9 cellular contexts compared by ENCODE assay signal in genomic region chr10:6416892-6417512, GRCh38.
A peak's percentile ranks its signal among the peaks of the same experiment; 100 is the strongest.
DNase-seq lines count a peak whose midpoint lies in the region; ATAC-seq, FAIRE-seq and TF ChIP-seq lines count a peak whose summit lies in the region.
"Had no signal": no experiment of that assay in that cellular context is flagged by ENCODE, and none has a peak within 500 bp of the region (broad histone marks: within the 10 kb centered on the region; RNA-seq: fewer than 3 reads in every experiment).

No MANE protein-coding gene starts in this region.

- peak; percentile 62 for ATAC-seq in mucosa of descending colon
- ATAC-seq in HG03097 (IDR thresholded peaks at IDR 0.05; ENCODE audit: low FRiP score, unreplicated experiment) = no peak
- ATAC-seq in HG02970 (IDR thresholded peaks at IDR 0.05; ENCODE audit: low FRiP score, unreplicated experiment) = no peak

- H3K36me3 ChIP-seq in HEK293 (ENCODE audit: control insufficient read depth in 2 of 2, insufficient read depth in 1 of 2, low read length in 2 of 2) (no peaks in the 10 kb centered on the region), mucosa of descending colon (ENCODE audit: low read depth) (no peaks in the 10 kb centered on the region)
- H3K36me3 ChIP-seq: SJCRH30 had no signal

- no peak overlapping the region for H3K27ac ChIP-seq in HEK293 (ENCODE audit: extremely low read depth, low read depth, low read length)
- H3K27ac ChIP-seq: SJCRH30 had no signal

- H3K4me1 Mint-ChIP-seq in activated naive CD4-positive, alpha-beta T cell treated with anti-CD3 and anti-CD28 coated beads, Interleukin-2, amount 10 ng/mL, durations not matched to agents 7 days and 5 days = peaks cover 7% of the 10 kb centered on the region

- H3K36me3 Mint-ChIP-seq in activated naive CD4-positive, alpha-beta T cell treated with anti-CD3 and anti-CD28 coated beads, Interleukin-2, amount 10 ng/mL, durations not matched to agents 7 days and 5 days = peaks cover 1% of the 10 kb centered on the region

- H3K4me1 ChIP-seq in HEK293 (ENCODE audit: control insufficient read depth, insufficient read depth, low read length) (no peaks in the 10 kb centered on the region), mucosa of descending colon (ENCODE audit: low read depth) (no peaks in the 10 kb centered on the region)
- H3K4me1 ChIP-seq: SJCRH30 had no signal

- no peaks in the 10 kb centered on the region for H3K27me3 Mint-ChIP-seq in activated naive CD4-positive, alpha-beta T cell treated with anti-CD3 and anti-CD28 coated beads, Interleukin-2, amount 10 ng/mL, durations not matched to agents 7 days and 5 days

- no peaks in the 10 kb centered on the region for H3K9me3 Mint-ChIP-seq in activated naive CD4-positive, alpha-beta T cell treated with anti-CD3 and anti-CD28 coated beads, Interleukin-2, amount 10 ng/mL, durations not matched to agents 7 days and 5 days

- H3K4me3 ChIP-seq in HEK293 (ENCODE audit: low read depth, low read length) (no peak overlapping the region), epithelial cell of esophagus (ENCODE audit: low read length) (no peak overlapping the region), mucosa of descending colon (no peak overlapping the region)
- H3K4me3 ChIP-seq: SJCRH30 had no signal

- CTCF ChIA-PET in HEK293 (lab: Yijun Ruan, JAX) = interaction anchor here (0.7 to 5.1 kb wide), 13 partner anchors 8 to 583 kb away, joined by 3 to 27 read pairs (median 4); no protein-coding TSS in a partner anchor
- CTCF ChIA-PET in activated naive CD4-positive, alpha-beta T cell treated with anti-CD3 and anti-CD28 coated beads, Interleukin-2, amount 10 ng/mL, durations not matched to agents 7 days and 5 days (lab: Charles Lee) = interaction anchor here (0.8 to 5.9 kb wide), 11 partner anchors 19 to 263 kb away, joined by 3 to 48 read pairs (median 4); no protein-coding TSS in a partner anchor

- DNase-seq in D721Med (ENCODE audit: insufficient read length, low spot score) = no peak
- DNase-seq in RPMI8226 = peak; percentile 51
- DNase-seq in epithelial cell of esophagus (ENCODE audit: low read depth) = peak; percentile 59
- peak in 1 of 3 donors; percentile 47 for DNase-seq in mucosa of descending colon
- no peak for DNase-seq in activated naive CD4-positive, alpha-beta T cell treated with anti-CD3 and anti-CD28 coated beads, Interleukin-2, amount 10 ng/mL, durations not matched to agents 7 days and 5 days

- TF ChIP-seq CTCF in D721Med (IDR thresholded peaks at IDR 0.05; ENCODE audit: insufficient read depth, missing control alignments) (peak; percentile 87), HEK293 (tag by site-specific recombination; IDR thresholded peaks at IDR 0.05) (peak; percentile 60), epithelial cell of esophagus (IDR thresholded peaks at IDR 0.05; ENCODE audit: insufficient read depth, low read depth, low read length, missing control alignments) (peak; percentile 67), mucosa of descending colon (IDR thresholded peaks at IDR 0.05) (peak; percentile 34)

- intact Hi-C loops in mucosa of descending colon (cut with DNase I, micrococcal nuclease) = loop anchor here in 1 of 2 donors (5.0 kb wide), 1 partner anchor 260 kb away; no protein-coding TSS in a partner anchor

- no peak overlapping the region for H3K4me3 Mint-ChIP-seq in activated naive CD4-positive, alpha-beta T cell treated with anti-CD3 and anti-CD28 coated beads, Interleukin-2, amount 10 ng/mL, durations not matched to agents 7 days and 5 days

- no peaks in the 10 kb centered on the region for H3K9me3 ChIP-seq in HEK293 (ENCODE audit: control insufficient read depth, insufficient read depth, low read depth, low read length)
- H3K9me3 ChIP-seq in mucosa of descending colon = no peaks in the 10 kb centered on the region
- H3K9me3 ChIP-seq: SJCRH30 had no signal

- no peak overlapping the region for H3K27ac Mint-ChIP-seq in activated naive CD4-positive, alpha-beta T cell treated with anti-CD3 and anti-CD28 coated beads, Interleukin-2, amount 10 ng/mL, durations not matched to agents 7 days and 5 days

- FAIRE-seq in D721Med (lab: Jason Lieb, UNC) = no peak

- POLR2A ChIA-PET in HEK293 (lab: Yijun Ruan, JAX) = no interaction called here

TF ChIP-seq in HEK293, 187 proteins besides CTCF, POLR2A, EP300 and RAD21:
- peak; percentile 98 for TF ChIP-seq ZNF654 (tag by site-specific recombination; IDR thresholded peaks at IDR 0.05; ENCODE audit: low read depth)
- TF ChIP-seq ZNF214 (tag by site-specific recombination; IDR thresholded peaks at IDR 0.05; ENCODE audit: borderline replicate concordance) = no peak
- 0 out of 2 replicates have a peak, but pooled peaks have one; percentile 26 for TF ChIP-seq ZBTB17 (tag by site-specific recombination; IDR thresholded peaks at IDR 0.05)
- 0 out of 2 replicates have a peak, but pooled peaks have one; percentile 10 for TF ChIP-seq ZNF335 (tag by site-specific recombination; conservative IDR thresholded peaks at IDR 0.05)
- TF ChIP-seq ZNF10 (tag by site-specific recombination; IDR thresholded peaks at IDR 0.05) = no peak
- TF ChIP-seq ZNF311 (tag by site-specific recombination; IDR thresholded peaks at IDR 0.05; ENCODE audit: borderline replicate concordance) = no peak
- TF ChIP-seq ZNF701 (tag by site-specific recombination; IDR thresholded peaks at IDR 0.05) = no peak
- no peak for TF ChIP-seq ZFP3 (tag by site-specific recombination; IDR thresholded peaks at IDR 0.05; ENCODE audit: low read depth)
- 0 out of 2 replicates have a peak, but pooled peaks have one; percentile 11 for TF ChIP-seq FEZF1 (tag by site-specific recombination; IDR thresholded peaks at IDR 0.05)
- TF ChIP-seq PRDM1 (tag by site-specific recombination; IDR thresholded peaks at IDR 0.05) = no peak
- TF ChIP-seq ZNF558 (tag by site-specific recombination; IDR thresholded peaks at IDR 0.05) = no peak
- TF ChIP-seq ZNF292 (tag by site-specific recombination; IDR thresholded peaks at IDR 0.05; ENCODE audit: borderline replicate concordance, low read depth) = no peak

Comparison
In these comparisons a context has a peak if more than half of its experiments do, and no peak if none do; other contexts are left out.
1. DNase-seq: peak in RPMI8226 (single experiment) and epithelial cell of esophagus (single experiment); none in D721Med (single experiment) and activated naive CD4-positive, alpha-beta T cell treated with anti-CD3 and anti-CD28 coated beads, Interleukin-2, amount 10 ng/mL, durations not matched to agents 7 days and 5 days (single experiment).
2. CTCF ChIP-seq: peak in every context shown above with its lines; median percentile 87 in D721Med; 67 in epithelial cell of esophagus; 60 in HEK293; 34 in mucosa of descending colon.